In genomic region chr2:235026649-235027557, GRCh38 we compare ENCODE assay signal across 8 cellular contexts.
DNase-seq lines count a peak whose midpoint lies in the region; ATAC-seq and TF ChIP-seq lines count a peak whose summit lies in the region.

No MANE protein-coding gene starts in this region.

- no peaks in the 10 kb centered on the region for H3K9me3 Mint-ChIP-seq in T-cell

- H3K36me3 ChIP-seq in psoas muscle (ENCODE audit: insufficient read depth in 1 of 2, low read depth in 1 of 2), result no peaks in the 10 kb centered on the region

- POLR2A ChIA-PET in T-cell (lab: Charles Lee), result no interaction called here

- DNase-seq in GM04503 (ENCODE audit: low read depth) (peak; percentile 31), NCI-H748 (lab: John Stamatoyannopoulos, UW; ENCODE audit: unreplicated experiment) (peak; percentile 95), fibroblast of mammary gland (ENCODE audit: low read depth) (peak; percentile 72), psoas muscle (peak; percentile 55 to 77), T-cell (no peak)
- DNase-seq in activated CD4-positive, CD25-positive, alpha-beta regulatory T cell (lab: John Stamatoyannopoulos, UW), result no peak
- no peak for DNase-seq in activated T-cell treated with anti-CD3 and anti-CD28 coated beads, Interleukin-2, amount 50 U/mL, for 1 hour

- WGBS in psoas muscle, 3 donors, result 64 to 66% (median 65%) methylated on average over 33 of the region's 33 CpGs

- TF ChIP-seq CTCF in fibroblast of mammary gland (conservative IDR thresholded peaks at IDR 0.05; ENCODE audit: control insufficient read depth, insufficient read depth, low read depth, low read length), result no peak
- TF ChIP-seq CTCF in psoas muscle (IDR thresholded peaks at IDR 0.05), result no peak

- H3K27me3 ChIP-seq in psoas muscle (ENCODE audit: insufficient read depth in 3 of 3, low read length in 2 of 3), result peaks cover 0 to 5% (median 3%) of the 10 kb centered on the region in 3 donors

- intact Hi-C loops in psoas muscle (cut with DNase I), result no loop called here

- H3K4me3 ChIP-seq in fibroblast of mammary gland (ENCODE audit: control insufficient read depth, low read depth, low read length) (peak overlapping the region; percentile 44), psoas muscle (no peak overlapping the region)

- H3K27me3 Mint-ChIP-seq in T-cell, result peaks cover 3 to 8% of the 10 kb centered on the region in 2 donors

- ATAC-seq in psoas muscle, result peak; percentile 22 to 56 (median 42)
- ATAC-seq in HG03439 (IDR thresholded peaks at IDR 0.05; ENCODE audit: unreplicated experiment), result no peak
- ATAC-seq in T-cell (replicated peaks in 1 of 4), result no peak

- H3K27ac ChIP-seq in psoas muscle, result no peak overlapping the region

- CTCF ChIA-PET in T-cell (lab: Charles Lee), result no interaction called here

- H3K9me3 ChIP-seq in psoas muscle, result no peaks in the 10 kb centered on the region

- H3K27ac Mint-ChIP-seq in T-cell, result no peak overlapping the region

- H3K36me3 Mint-ChIP-seq in T-cell, result no peaks in the 10 kb centered on the region

- no peak overlapping the region for H3K4me3 Mint-ChIP-seq in T-cell

- H3K4me1 ChIP-seq in psoas muscle, result peaks cover 6% of the 10 kb centered on the region

- H3K4me1 Mint-ChIP-seq in T-cell, result no peaks in the 10 kb centered on the region

Comparison
In these comparisons a context has a peak if more than half of its experiments do, and no peak if none do; other contexts are left out.
1. DNase-seq: peak in GM04503 (single experiment), NCI-H748 (single experiment), fibroblast of mammary gland (single experiment) and psoas muscle (2 of 2); none in activated CD4-positive, CD25-positive, alpha-beta regulatory T cell (0 of 4), activated T-cell treated with anti-CD3 and anti-CD28 coated beads, Interleukin-2, amount 50 U/mL, for 1 hour (single experiment) and T-cell (0 of 34).
2. ATAC-seq: peak in psoas muscle (4 of 4); none in HG03439 (single experiment) and T-cell (0 of 4).